In the genomic region with DNA sequence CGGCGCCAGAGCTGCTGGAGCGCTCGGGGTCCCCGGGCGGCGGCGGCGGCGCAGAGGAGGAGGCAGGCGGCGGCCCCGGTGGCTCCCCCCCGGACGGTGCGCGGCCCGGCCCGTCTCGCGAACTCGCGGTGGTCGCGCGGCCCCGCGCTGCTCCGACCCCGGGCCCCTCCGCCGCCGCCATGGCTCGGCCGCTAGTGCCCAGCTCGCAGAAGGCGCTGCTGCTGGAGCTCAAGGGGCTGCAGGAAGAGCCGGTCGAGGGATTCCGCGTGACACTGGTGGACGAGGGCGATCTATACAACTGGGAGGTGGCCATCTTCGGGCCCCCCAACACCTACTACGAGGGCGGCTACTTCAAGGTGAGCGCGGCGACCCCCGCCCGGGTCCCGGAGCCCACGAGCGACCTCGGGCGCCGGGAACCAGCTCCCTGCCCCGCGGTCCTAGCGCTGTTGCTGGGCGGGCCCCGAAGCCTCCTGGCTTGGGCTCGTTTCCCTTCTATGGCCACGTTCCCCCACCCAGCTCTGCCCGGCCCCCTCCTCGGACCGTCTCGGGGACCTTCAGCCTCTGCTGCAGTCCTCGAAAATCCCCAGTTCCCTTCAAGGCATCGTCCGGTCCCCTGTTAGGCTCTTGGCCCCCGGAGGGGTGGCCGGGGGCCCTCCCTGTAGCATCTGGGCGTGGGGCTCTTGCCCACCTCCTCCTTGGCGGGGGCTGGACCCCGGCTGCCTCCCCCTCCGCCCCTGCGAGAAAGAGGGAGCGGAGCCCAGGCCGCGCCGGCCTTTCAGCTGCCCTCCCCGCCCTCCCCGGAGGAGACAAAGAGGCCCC, we compare ENCODE assay signal across 1 cellular context.
TF ChIP-seq lines count a peak whose summit lies in the region.

A gene with protein sequence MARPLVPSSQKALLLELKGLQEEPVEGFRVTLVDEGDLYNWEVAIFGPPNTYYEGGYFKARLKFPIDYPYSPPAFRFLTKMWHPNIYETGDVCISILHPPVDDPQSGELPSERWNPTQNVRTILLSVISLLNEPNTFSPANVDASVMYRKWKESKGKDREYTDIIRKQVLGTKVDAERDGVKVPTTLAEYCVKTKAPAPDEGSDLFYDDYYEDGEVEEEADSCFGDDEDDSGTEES (plus strand): TSS at position 8 of the 819 bp plus-strand sequence. CDS start 172 bp downstream, at position 180.

TF ChIP-seq in H1, 55 proteins besides CTCF, POLR2A, EP300 and RAD21:
- TF ChIP-seq KDM4A (IDR thresholded peaks at IDR 0.05; ENCODE audit: low read depth, low read length, severe bottlenecking) (peak; percentile 52), CBX8 (IDR thresholded peaks at IDR 0.05; ENCODE audit: borderline replicate concordance, low read depth, low read length) (no peak)
TF ChIP-seq in H1: peak in this region for 1.
